In genomic region chr10:59930788-59931521, GRCh38 we compare ENCODE assay signal across 4 cellular contexts.
A peak's percentile ranks its signal among the peaks of the same experiment; 100 is the strongest.
TF ChIP-seq lines count a peak whose summit lies in the region.

No MANE protein-coding gene starts in this region.

TF ChIP-seq in HEK293, 187 proteins besides CTCF, POLR2A, EP300 and RAD21:
- TF ChIP-seq ZNF146 (tag by site-specific recombination; IDR thresholded peaks at IDR 0.05) (peak; percentile 85), ZNF580 (tag by site-specific recombination; IDR thresholded peaks at IDR 0.05) (peak; percentile 45; the same call in 1 of the 2 replicates)

TF ChIP-seq in IMR-90, 13 proteins besides CTCF, POLR2A, EP300 and RAD21:
- peak; percentile 40; the same call in 1 of the 2 replicates for TF ChIP-seq MAFK (IDR thresholded peaks at IDR 0.05; ENCODE audit: low read depth, low read length)
TF ChIP-seq in IMR-90: peak in this region for 1; not testable (repeated sequence) for 12.

TF ChIP-seq in K562, 482 proteins besides CTCF, POLR2A, EP300 and RAD21:
- TF ChIP-seq RBM25 (IDR thresholded peaks at IDR 0.05; ENCODE audit: low read depth, low read length, severe bottlenecking), result peak; percentile 43
- 0 out of 2 replicates have a peak, but pooled peaks have one; percentile 17 for TF ChIP-seq MAFK (IDR thresholded peaks at IDR 0.05; ENCODE audit: low read length)
- TF ChIP-seq C11orf30 (IDR thresholded peaks at IDR 0.05; ENCODE audit: low read depth), result peak; percentile 72; the same call in 1 of the 2 replicates
- TF ChIP-seq MAFG (tag; conservative IDR thresholded peaks at IDR 0.05), result peak; percentile 62; the same call in 1 of the 2 replicates
- peak; percentile 46; the same call in 1 of the 2 replicates for TF ChIP-seq MAFF (IDR thresholded peaks at IDR 0.05; ENCODE audit: low read length)
- TF ChIP-seq ZNF316 (IDR thresholded peaks at IDR 0.05), result peak; percentile 80
- TF ChIP-seq ZNF146 (CRISPR knock-in tag; IDR thresholded peaks at IDR 0.05; ENCODE audit: unreplicated experiment), result peak; percentile 94

TF ChIP-seq in HepG2, 621 proteins besides CTCF, POLR2A, EP300 and RAD21:
- peak; percentile 53 to 69 for TF ChIP-seq MAFK (conservative IDR thresholded peaks at IDR 0.05 in 1 of 2, IDR thresholded peaks at IDR 0.05 in 1 of 2; ENCODE audit: low read length in 2 of 2)
- 0 out of 2 replicates have a peak, but pooled peaks have one; percentile 34 for TF ChIP-seq MAFF (IDR thresholded peaks at IDR 0.05; ENCODE audit: low read depth, low read length)
TF ChIP-seq in HepG2: peak in this region for 2; not testable (repeated sequence) for 619.
